In genomic region chr3:134326760-134327593, GRCh38 we compare ENCODE assay signal across 10 cellular contexts. TPM values are rescaled to one million over a fixed set of nuclear protein-coding genes. Genes with fewer than 3 reads are reported as not detected.
DNase-seq lines count a peak whose midpoint lies in the region; ATAC-seq and TF ChIP-seq lines count a peak whose summit lies in the region.
"Had no signal": no experiment of that assay in that cellular context is flagged by ENCODE, and none has a peak within 500 bp of the region (broad histone marks: within the 10 kb centered on the region; RNA-seq: fewer than 3 reads in every experiment).

No MANE protein-coding gene starts in this region.

- no peak overlapping the region for H3K23ac ChIP-seq in trophoblast cell (ENCODE audit: low read length)

- intact Hi-C loops in natural killer cell (cut with micrococcal nuclease): no loop called here

- peak overlapping the region; percentile 99 for H3K14ac ChIP-seq in trophoblast cell (ENCODE audit: low read length)

- no peak overlapping the region for H3K27ac Mint-ChIP-seq in natural killer cell

- H3K27me3 ChIP-seq in foreskin keratinocyte: no peaks in the 10 kb centered on the region
- H3K27me3 ChIP-seq in trophoblast cell (ENCODE audit: insufficient read depth, low read length): no peaks in the 10 kb centered on the region

- peak overlapping the region; percentile 100 for H2AK5ac ChIP-seq in trophoblast cell (ENCODE audit: low read length)

- peak overlapping the region; percentile 96 for H4K12ac ChIP-seq in trophoblast cell (ENCODE audit: low read depth, low read length)

- H3K4ac ChIP-seq in trophoblast cell (ENCODE audit: low read depth, low read length): peak overlapping the region; percentile 97

- H3K4me3 ChIP-seq in trophoblast cell (ENCODE audit: low read depth, low read length): no peak overlapping the region

- no CpG with 5 or more reads among the region's 10 CpGs for WGBS in trophoblast cell (ENCODE audit: extremely low coverage, insufficient coverage, insufficient read length)

- H2BK120ac ChIP-seq in trophoblast cell (ENCODE audit: insufficient read depth, low read length, poor library complexity): peak overlapping the region; percentile 100

- H2BK5ac ChIP-seq in trophoblast cell (ENCODE audit: low read depth, low read length, poor library complexity): peak overlapping the region; percentile 100

- H3K79me1 ChIP-seq in trophoblast cell (ENCODE audit: low read length): peaks cover 63% of the 10 kb centered on the region

- DNase-seq in Daoy (ENCODE audit: low read depth): peak; percentile 97
- peak; percentile 97 to 98 for DNase-seq in foreskin keratinocyte
- peak; percentile 97 to 100 for DNase-seq in trophoblast cell
- DNase-seq in DMS153 (lab: John Stamatoyannopoulos, UW): no peak
- no peak for DNase-seq in natural killer cell
- DNase-seq: Karpas-422; stimulated activated CD4-positive, alpha-beta T cell treated with anti-CD3 and anti-CD28 coated beads, Interleukin-2, amount 100 ng/mL, for 24 hours had no signal

- H3K9me3 ChIP-seq in trophoblast cell (ENCODE audit: insufficient read depth, low read depth, low read length): no peaks in the 10 kb centered on the region

- peak overlapping the region; percentile 86 for H3K9ac ChIP-seq in trophoblast cell (ENCODE audit: low read length)

- peaks cover 9 to 14% of the 10 kb centered on the region in 2 donors for H3K27me3 Mint-ChIP-seq in natural killer cell (ENCODE audit: low read depth in 2 of 2)

- no peaks in the 10 kb centered on the region for H3K4me1 Mint-ChIP-seq in natural killer cell

- H2AFZ ChIP-seq in trophoblast cell (ENCODE audit: insufficient read depth, low read length, poor library complexity): peak overlapping the region; percentile 89

- peaks cover 20% of the 10 kb centered on the region for H3K79me2 ChIP-seq in trophoblast cell (ENCODE audit: control insufficient read depth, insufficient read depth, low read length, poor library complexity)

- H3K4me2 ChIP-seq in trophoblast cell (ENCODE audit: low read length): peak overlapping the region; percentile 45

- H4K91ac ChIP-seq in trophoblast cell (ENCODE audit: low read depth, low read length): peak overlapping the region; percentile 100

- no peak overlapping the region for H3K4me3 Mint-ChIP-seq in natural killer cell

- peak overlapping the region; percentile 96 for H4K8ac ChIP-seq in trophoblast cell (ENCODE audit: low read depth, low read length)

- TF ChIP-seq CTCF in foreskin keratinocyte (conservative IDR thresholded peaks at IDR 0.05) (no peak), natural killer cell (IDR thresholded peaks at IDR 0.05) (no peak)

- ATAC-seq in SK-N-SH treated with all-trans-retinoic acid at 6 μM for 48 hours (peak; percentile 86), foreskin keratinocyte (peak; percentile 55), GM19467 (IDR thresholded peaks at IDR 0.05; ENCODE audit: unreplicated experiment) (no peak), natural killer cell (no peak), GM19351 (IDR thresholded peaks at IDR 0.05; ENCODE audit: unreplicated experiment) (no peak)

- peaks cover 65% of the 10 kb centered on the region for H3K4me1 ChIP-seq in foreskin keratinocyte
- H3K4me1 ChIP-seq in trophoblast cell (ENCODE audit: control insufficient read depth in 1 of 2, insufficient read depth in 2 of 2, low read length in 2 of 2): peaks cover 45 to 51% of the 10 kb centered on the region in 2 experiments

- H3K36me3 Mint-ChIP-seq in natural killer cell: no peaks in the 10 kb centered on the region

- H3K18ac ChIP-seq in trophoblast cell (ENCODE audit: low read length): peak overlapping the region; percentile 100

- no peaks in the 10 kb centered on the region for H3K9me3 Mint-ChIP-seq in natural killer cell

- peak overlapping the region; percentile 99 for H2BK12ac ChIP-seq in trophoblast cell (ENCODE audit: low read length)

- H3K27ac ChIP-seq in foreskin keratinocyte (peak overlapping the region; percentile 82), trophoblast cell (ENCODE audit: low read depth, low read length) (peak overlapping the region; percentile 100)

- H3K36me3 ChIP-seq in trophoblast cell (ENCODE audit: control insufficient read depth in 1 of 2, insufficient read depth in 2 of 2, low read length in 2 of 2): no peaks in the 10 kb centered on the region

TF ChIP-seq in SK-N-SH treated with all-trans-retinoic acid at 6 μM for 48 hours, 23 proteins besides CTCF, POLR2A, EP300 and RAD21:
- no peak for TF ChIP-seq ZNF565 (CRISPR knock-in tag; conservative IDR thresholded peaks at IDR 0.05; ENCODE audit: low read depth)
- TF ChIP-seq CSDC2 (CRISPR knock-in tag; IDR thresholded peaks at IDR 0.05): 0 out of 2 replicates have a peak, but pooled peaks have one; percentile 74
- no peak for TF ChIP-seq ARNTL (CRISPR knock-in tag; IDR thresholded peaks at IDR 0.05; ENCODE audit: borderline replicate concordance, low read depth)
- TF ChIP-seq, protein P1, sequence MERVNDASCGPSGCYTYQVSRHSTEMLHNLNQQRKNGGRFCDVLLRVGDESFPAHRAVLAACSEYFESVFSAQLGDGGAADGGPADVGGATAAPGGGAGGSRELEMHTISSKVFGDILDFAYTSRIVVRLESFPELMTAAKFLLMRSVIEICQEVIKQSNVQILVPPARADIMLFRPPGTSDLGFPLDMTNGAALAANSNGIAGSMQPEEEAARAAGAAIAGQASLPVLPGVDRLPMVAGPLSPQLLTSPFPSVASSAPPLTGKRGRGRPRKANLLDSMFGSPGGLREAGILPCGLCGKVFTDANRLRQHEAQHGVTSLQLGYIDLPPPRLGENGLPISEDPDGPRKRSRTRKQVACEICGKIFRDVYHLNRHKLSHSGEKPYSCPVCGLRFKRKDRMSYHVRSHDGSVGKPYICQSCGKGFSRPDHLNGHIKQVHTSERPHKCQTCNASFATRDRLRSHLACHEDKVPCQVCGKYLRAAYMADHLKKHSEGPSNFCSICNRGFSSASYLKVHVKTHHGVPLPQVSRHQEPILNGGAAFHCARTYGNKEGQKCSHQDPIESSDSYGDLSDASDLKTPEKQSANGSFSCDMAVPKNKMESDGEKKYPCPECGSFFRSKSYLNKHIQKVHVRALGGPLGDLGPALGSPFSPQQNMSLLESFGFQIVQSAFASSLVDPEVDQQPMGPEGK (CRISPR knock-in tag; IDR thresholded peaks at IDR 0.05; ENCODE audit: borderline replicate concordance): 0 out of 2 replicates have a peak, but pooled peaks have one; percentile 13
- peak; percentile 63 for TF ChIP-seq ISL1 (CRISPR knock-in tag; IDR thresholded peaks at IDR 0.05)
- TF ChIP-seq, protein P2, sequence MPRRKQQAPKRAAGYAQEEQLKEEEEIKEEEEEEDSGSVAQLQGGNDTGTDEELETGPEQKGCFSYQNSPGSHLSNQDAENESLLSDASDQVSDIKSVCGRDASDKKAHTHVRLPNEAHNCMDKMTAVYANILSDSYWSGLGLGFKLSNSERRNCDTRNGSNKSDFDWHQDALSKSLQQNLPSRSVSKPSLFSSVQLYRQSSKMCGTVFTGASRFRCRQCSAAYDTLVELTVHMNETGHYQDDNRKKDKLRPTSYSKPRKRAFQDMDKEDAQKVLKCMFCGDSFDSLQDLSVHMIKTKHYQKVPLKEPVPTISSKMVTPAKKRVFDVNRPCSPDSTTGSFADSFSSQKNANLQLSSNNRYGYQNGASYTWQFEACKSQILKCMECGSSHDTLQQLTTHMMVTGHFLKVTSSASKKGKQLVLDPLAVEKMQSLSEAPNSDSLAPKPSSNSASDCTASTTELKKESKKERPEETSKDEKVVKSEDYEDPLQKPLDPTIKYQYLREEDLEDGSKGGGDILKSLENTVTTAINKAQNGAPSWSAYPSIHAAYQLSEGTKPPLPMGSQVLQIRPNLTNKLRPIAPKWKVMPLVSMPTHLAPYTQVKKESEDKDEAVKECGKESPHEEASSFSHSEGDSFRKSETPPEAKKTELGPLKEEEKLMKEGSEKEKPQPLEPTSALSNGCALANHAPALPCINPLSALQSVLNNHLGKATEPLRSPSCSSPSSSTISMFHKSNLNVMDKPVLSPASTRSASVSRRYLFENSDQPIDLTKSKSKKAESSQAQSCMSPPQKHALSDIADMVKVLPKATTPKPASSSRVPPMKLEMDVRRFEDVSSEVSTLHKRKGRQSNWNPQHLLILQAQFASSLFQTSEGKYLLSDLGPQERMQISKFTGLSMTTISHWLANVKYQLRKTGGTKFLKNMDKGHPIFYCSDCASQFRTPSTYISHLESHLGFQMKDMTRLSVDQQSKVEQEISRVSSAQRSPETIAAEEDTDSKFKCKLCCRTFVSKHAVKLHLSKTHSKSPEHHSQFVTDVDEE (CRISPR knock-in tag; IDR thresholded peaks at IDR 0.05): no peak
- 0 out of 2 replicates have a peak, but pooled peaks have one; percentile 38 for TF ChIP-seq ZFP3 (CRISPR knock-in tag; IDR thresholded peaks at IDR 0.05)

RNA-seq across cellular contexts. Expression of gene AMOTL2, which starts 47.3 kb away (rescaled TPM):
- total RNA-seq in Daoy (2014; rRNA removed; shearing (Covaris generic)): 99.8 and 102 TPM in 2 replicates
- total RNA-seq in foreskin keratinocyte: 79.5 and 86.7 TPM in 2 replicates
- polyA plus RNA-seq in foreskin keratinocyte: 22.1 and 29.6 TPM in 2 replicates
- polyA plus RNA-seq in trophoblast cell (2013): 83.2 and 85.9 TPM in 2 replicates
- total RNA-seq in natural killer cell: not detected

Comparison
In these comparisons a context has a peak if more than half of its experiments do, and no peak if none do; other contexts are left out.
1. DNase-seq: peak in Daoy (single experiment), foreskin keratinocyte (2 of 2) and trophoblast cell (2 of 2); none in DMS153 (single experiment) and natural killer cell (single experiment).
2. ATAC-seq: peak in SK-N-SH treated with all-trans-retinoic acid at 6 μM for 48 hours (single experiment) and foreskin keratinocyte (single experiment); none in GM19467 (single experiment), natural killer cell (0 of 3) and GM19351 (single experiment).
3. RNA of gene AMOTL2, which starts 47.3 kb away (total RNA-seq): 99.8 to 102 TPM in Daoy and 79.5 to 86.7 TPM in foreskin keratinocyte; not detected in natural killer cell; every median in the first group is over 10 times any median in the second.